1 cellular context compared by ENCODE assay signal in genomic region chr14:30786701-30787100, GRCh38.
TF ChIP-seq lines count a peak whose summit lies in the region.

No MANE protein-coding gene starts in this region.

TF ChIP-seq in K562, 482 proteins besides CTCF, POLR2A, EP300 and RAD21 (continued from another document):
- TF ChIP-seq SMARCA5 (IDR thresholded peaks at IDR 0.05) = no peak
- TF ChIP-seq USF2 (CRISPR knock-in tag; IDR thresholded peaks at IDR 0.05) = no peak
- no peak for TF ChIP-seq DMBX1 (CRISPR knock-in tag; IDR thresholded peaks at IDR 0.05; ENCODE audit: borderline replicate concordance)
- peak; percentile 76; the same call in 1 of the 2 replicates for TF ChIP-seq HDAC2 (IDR thresholded peaks at IDR 0.05)
- TF ChIP-seq TBL1XR1 (IDR thresholded peaks at IDR 0.05; ENCODE audit: low read length in 2 of 2) = no peak
- TF ChIP-seq MTA2 (IDR thresholded peaks at IDR 0.05; ENCODE audit: low read depth) = no peak
- no peak for TF ChIP-seq HBP1 (CRISPR knock-in tag; IDR thresholded peaks at IDR 0.05)
- TF ChIP-seq IRF2 (CRISPR knock-in tag; IDR thresholded peaks at IDR 0.05) = no peak
- TF ChIP-seq ZNF586 (CRISPR knock-in tag; conservative IDR thresholded peaks at IDR 0.05) = no peak
- TF ChIP-seq RCOR1 (IDR thresholded peaks at IDR 0.05; ENCODE audit: borderline replicate concordance in 1 of 2, low read depth in 2 of 2, low read length in 2 of 2) = peak in 1 of 2 experiments; percentile 52; a peak in 2 of 4 replicates
